Comparison of ENCODE assay signal across 8 cellular contexts in the genomic region with DNA sequence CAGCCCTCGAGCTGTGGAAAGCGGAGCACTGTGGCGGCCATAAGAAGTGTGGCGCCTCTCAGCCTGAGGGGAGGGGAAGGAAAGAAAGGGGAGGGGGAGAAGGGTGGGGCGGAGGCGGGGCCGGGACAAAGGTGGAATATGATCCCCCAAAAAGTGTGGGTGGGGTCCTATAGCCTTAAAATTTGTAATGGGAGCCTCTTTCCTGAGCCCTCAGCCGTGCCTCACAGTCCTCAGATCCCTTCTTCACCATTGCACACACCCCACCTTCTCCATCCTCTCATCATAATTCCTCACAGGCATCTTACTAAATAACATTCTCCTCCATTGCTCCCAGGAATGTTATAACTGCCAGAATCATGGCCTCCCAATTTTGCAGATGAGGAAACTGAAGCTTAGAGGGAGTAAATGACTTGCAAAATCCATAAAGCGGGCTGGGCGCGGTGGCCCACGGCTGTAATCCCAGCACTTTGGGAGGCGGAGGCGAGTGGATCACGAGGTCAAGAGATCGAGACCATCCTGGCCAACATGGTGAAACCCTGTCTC. TPM values are rescaled to one million over a fixed set of nuclear protein-coding genes. Genes with fewer than 3 reads are reported as not detected.
DNase-seq lines count a peak whose midpoint lies in the region; ATAC-seq and TF ChIP-seq lines count a peak whose summit lies in the region.

No MANE protein-coding gene starts in this region.

- H3K27me3 Mint-ChIP-seq in activated naive CD4-positive, alpha-beta T cell treated with anti-CD3 and anti-CD28 coated beads, Interleukin-2, amount 50 U/mL, for 24 hours: no peaks in the 10 kb centered on the region
- peaks cover 0 to 7% (median 6%) of the 10 kb centered on the region in 3 donors for H3K27me3 Mint-ChIP-seq in immature natural killer cell (ENCODE audit: low read depth in 3 of 3)

- peak overlapping the region; percentile 42 to 96 (median 92); a peak in 17 of 22 replicates for H3K9ac ChIP-seq in BLaER1 treated with 17β-estradiol and CSF1 and Interleukin-3, amounts not matched to agents 10 nM and 100 nM

- peak overlapping the region; percentile 35 to 81 (median 56); a peak in 19 of 22 replicates for H3K4me2 ChIP-seq in BLaER1 treated with 17β-estradiol and CSF1 and Interleukin-3, amounts not matched to agents 10 nM and 100 nM

- peak overlapping the region; percentile 42 to 100 (median 98); a peak in 17 of 20 replicates for H3K4me3 ChIP-seq in BLaER1 treated with 17β-estradiol and CSF1 and Interleukin-3, amounts not matched to agents 10 nM and 100 nM
- H3K4me3 ChIP-seq in suprapubic skin: peak overlapping the region; percentile 91

- H3K4me1 ChIP-seq in BLaER1 treated with 17β-estradiol and CSF1 and Interleukin-3, amounts not matched to agents 10 nM and 100 nM: peaks cover 18 to 57% (median 25%) of the 10 kb centered on the region in 10 experiments
- peaks cover 35% of the 10 kb centered on the region for H3K4me1 ChIP-seq in suprapubic skin

- peaks cover 7 to 39% (median 32%) of the 10 kb centered on the region in 11 experiments; a peak in 20 of 22 replicates for H4K20me1 ChIP-seq in BLaER1 treated with 17β-estradiol and CSF1 and Interleukin-3, amounts not matched to agents 10 nM and 100 nM

- no peak for TF ChIP-seq POLR2A in suprapubic skin (IDR thresholded peaks at IDR 0.05)

- peak; percentile 4 for ATAC-seq in HG02840 (IDR thresholded peaks at IDR 0.05; ENCODE audit: low FRiP score, unreplicated experiment)
- ATAC-seq in HG02610 (IDR thresholded peaks at IDR 0.05; ENCODE audit: unreplicated experiment): no peak

- TF ChIP-seq EP300 in suprapubic skin (IDR thresholded peaks at IDR 0.05): peak; percentile 20

- H3K27me3 ChIP-seq in BLaER1 treated with 17β-estradiol and CSF1 and Interleukin-3, amounts not matched to agents 10 nM and 100 nM: no peaks in the 10 kb centered on the region
- no peaks in the 10 kb centered on the region for H3K27me3 ChIP-seq in suprapubic skin

- 50% methylated on average over 16 of the region's 16 CpGs for WGBS in suprapubic skin

- H3K4me3 Mint-ChIP-seq in activated naive CD4-positive, alpha-beta T cell treated with anti-CD3 and anti-CD28 coated beads, Interleukin-2, amount 50 U/mL, for 24 hours: peak overlapping the region; percentile 96
- H3K4me3 Mint-ChIP-seq in immature natural killer cell: peak overlapping the region; percentile 88 to 94 (median 93)

- H3K27ac ChIP-seq in BLaER1 treated with 17β-estradiol and CSF1 and Interleukin-3, amounts not matched to agents 10 nM and 100 nM: peak overlapping the region; percentile 41 to 93 (median 66); a peak in 19 of 22 replicates
- H3K27ac ChIP-seq in suprapubic skin: peak overlapping the region; percentile 95

- peak overlapping the region; percentile 95 for H3K27ac Mint-ChIP-seq in activated naive CD4-positive, alpha-beta T cell treated with anti-CD3 and anti-CD28 coated beads, Interleukin-2, amount 50 U/mL, for 24 hours
- peak overlapping the region; percentile 84 to 97 (median 91) for H3K27ac Mint-ChIP-seq in immature natural killer cell

- peaks cover 4% of the 10 kb centered on the region for H3K36me3 Mint-ChIP-seq in activated naive CD4-positive, alpha-beta T cell treated with anti-CD3 and anti-CD28 coated beads, Interleukin-2, amount 50 U/mL, for 24 hours
- H3K36me3 Mint-ChIP-seq in immature natural killer cell: no peaks in the 10 kb centered on the region

- TF ChIP-seq CTCF in suprapubic skin (IDR thresholded peaks at IDR 0.05): no peak

- DNase-seq in immature natural killer cell (no peak), suprapubic skin (ENCODE audit: low spot score in 2 of 2) (no peak), NCI-H128 (lab: John Stamatoyannopoulos, UW; ENCODE audit: unreplicated experiment) (no peak), pons (ENCODE audit: low spot score) (no peak)

- no peaks in the 10 kb centered on the region for H3K9me3 Mint-ChIP-seq in activated naive CD4-positive, alpha-beta T cell treated with anti-CD3 and anti-CD28 coated beads, Interleukin-2, amount 50 U/mL, for 24 hours
- peaks cover 0 to 2% (median 0%) of the 10 kb centered on the region in 6 donors for H3K9me3 Mint-ChIP-seq in immature natural killer cell

- H3K9me3 ChIP-seq in BLaER1 treated with 17β-estradiol and CSF1 and Interleukin-3, amounts not matched to agents 10 nM and 100 nM (replicated peaks in 1 of 11): no peaks in the 10 kb centered on the region
- no peaks in the 10 kb centered on the region for H3K9me3 ChIP-seq in suprapubic skin

- H3K36me3 ChIP-seq in BLaER1 treated with 17β-estradiol and CSF1 and Interleukin-3, amounts not matched to agents 10 nM and 100 nM: peaks cover 0 to 9% (median 0%) of the 10 kb centered on the region in 11 experiments; a peak in 2 of 22 replicates
- no peaks in the 10 kb centered on the region for H3K36me3 ChIP-seq in suprapubic skin

- peaks cover 30% of the 10 kb centered on the region for H3K4me1 Mint-ChIP-seq in activated naive CD4-positive, alpha-beta T cell treated with anti-CD3 and anti-CD28 coated beads, Interleukin-2, amount 50 U/mL, for 24 hours
- peaks cover 28 to 31% of the 10 kb centered on the region in 2 donors for H3K4me1 Mint-ChIP-seq in immature natural killer cell

RNA-seq across cellular contexts. Expression of gene RAB6A, which starts 0.6 kb away (rescaled TPM):
- 100 to 1,000 TPM; 127 to 162 (median 131) TPM for polyA plus RNA-seq in immature natural killer cell
- total RNA-seq in suprapubic skin: 100 to 1,000 TPM in 3 of 4 donors, 10 to 100 TPM in 1; 89.7 to 182 (median 113) TPM

RNA-seq across cellular contexts. Expression of gene MRPL48, which starts 26.2 kb away (rescaled TPM):
- 100 to 1,000 TPM in 1 of 3 donors, 10 to 100 TPM in 2; 55.8 to 106 (median 91.5) TPM for polyA plus RNA-seq in immature natural killer cell
- 10 to 100 TPM; 10.5 to 24.4 (median 15.4) TPM for total RNA-seq in suprapubic skin
